ENCODE assay signal across 1 cellular context in the genomic region with DNA sequence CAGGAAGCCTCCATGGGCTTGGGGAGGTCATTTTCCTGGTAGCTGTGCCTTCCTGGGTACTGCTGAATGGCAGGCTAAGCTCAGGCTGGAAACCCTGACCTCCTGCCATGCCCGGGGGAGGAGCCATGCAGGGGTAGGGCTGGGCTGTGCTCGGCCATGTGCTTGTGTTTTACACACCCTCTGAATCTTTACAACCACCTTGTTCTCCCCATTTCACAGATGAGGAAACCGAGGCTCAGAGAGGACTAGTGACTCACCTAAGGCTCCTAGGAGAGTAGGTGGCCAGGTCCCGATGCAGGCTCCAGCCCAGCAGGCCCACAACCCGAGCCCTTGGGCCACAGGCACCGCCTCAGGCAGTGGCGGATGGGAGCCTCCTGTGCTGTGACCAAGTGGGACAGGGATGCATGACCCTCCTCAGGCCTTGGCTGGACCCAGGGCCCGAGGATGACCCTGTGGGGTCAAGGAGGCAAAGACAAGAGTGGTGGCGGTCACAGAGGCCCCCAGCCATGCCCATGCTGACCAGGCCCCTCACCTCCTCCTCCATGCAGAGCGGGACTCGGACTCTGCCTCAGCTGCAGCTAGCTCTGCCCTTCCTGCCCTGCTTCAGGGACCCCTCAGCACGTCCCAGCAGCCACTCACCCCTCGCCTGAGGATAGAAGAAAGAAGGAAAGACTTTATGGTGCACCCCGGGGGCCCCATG.
TF ChIP-seq lines count a peak whose summit lies in the region.

No MANE protein-coding gene starts in this region.

TF ChIP-seq in IMR-90, 13 proteins besides CTCF, POLR2A, EP300 and RAD21 (continued from another document):
- TF ChIP-seq, protein P1, sequence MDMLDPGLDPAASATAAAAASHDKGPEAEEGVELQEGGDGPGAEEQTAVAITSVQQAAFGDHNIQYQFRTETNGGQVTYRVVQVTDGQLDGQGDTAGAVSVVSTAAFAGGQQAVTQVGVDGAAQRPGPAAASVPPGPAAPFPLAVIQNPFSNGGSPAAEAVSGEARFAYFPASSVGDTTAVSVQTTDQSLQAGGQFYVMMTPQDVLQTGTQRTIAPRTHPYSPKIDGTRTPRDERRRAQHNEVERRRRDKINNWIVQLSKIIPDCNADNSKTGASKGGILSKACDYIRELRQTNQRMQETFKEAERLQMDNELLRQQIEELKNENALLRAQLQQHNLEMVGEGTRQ (IDR thresholded peaks at IDR 0.05; ENCODE audit: low read depth, low read length) = no peak
- TF ChIP-seq ELK1 (IDR thresholded peaks at IDR 0.05; ENCODE audit: borderline replicate concordance, low read depth, low read length) = no peak
- TF ChIP-seq MAFK (IDR thresholded peaks at IDR 0.05; ENCODE audit: low read depth, low read length) = no peak
- TF ChIP-seq BHLHE40 (IDR thresholded peaks at IDR 0.05; ENCODE audit: low read depth, low read length) = no peak
